21 cellular contexts compared by ENCODE assay signal in the genomic region with DNA sequence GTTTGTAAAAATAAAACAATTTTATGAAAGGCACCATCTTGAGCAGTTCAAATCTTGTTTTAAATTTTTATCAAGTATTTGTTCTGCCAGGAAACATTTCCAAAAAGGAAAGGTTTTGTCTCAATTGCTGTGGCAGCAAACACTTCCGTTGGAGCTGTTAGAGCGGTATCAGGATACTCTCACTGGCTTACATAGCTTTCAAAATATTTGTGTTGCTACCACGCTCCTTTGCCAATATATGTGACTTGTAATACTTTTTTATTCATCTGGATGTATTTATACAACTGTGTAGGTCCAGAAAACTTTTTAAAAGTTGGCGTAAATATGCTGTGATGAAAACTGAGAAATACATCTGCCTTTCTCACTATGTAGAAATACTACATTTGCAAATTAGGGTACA. TPM values are rescaled to one million over a fixed set of nuclear protein-coding genes. Genes with fewer than 3 reads are reported as not detected.
DNase-seq lines count a peak whose midpoint lies in the region; ATAC-seq, FAIRE-seq and TF ChIP-seq lines count a peak whose summit lies in the region.
"Had no signal": no experiment of that assay in that cellular context is flagged by ENCODE, and none has a peak within 500 bp of the region (broad histone marks: within the 10 kb centered on the region; RNA-seq: fewer than 3 reads in every experiment).

No MANE protein-coding gene starts in this region.

- no peak overlapping the region for H3K4me2 ChIP-seq in IMR-90 (ENCODE audit: low read depth, low read length)
- peak overlapping the region; percentile 34 for H3K4me2 ChIP-seq in endothelial cell of umbilical vein (ENCODE audit: insufficient read depth, low read length)

- no peak overlapping the region for H2BK15ac ChIP-seq in IMR-90 (ENCODE audit: low read depth, low read length)

- H2BK120ac ChIP-seq in IMR-90 (ENCODE audit: low read depth, low read length) = no peak overlapping the region

- H3K23ac ChIP-seq in IMR-90 (ENCODE audit: low read depth, low read length) = no peak overlapping the region

- TF ChIP-seq RAD21 in IMR-90 (IDR thresholded peaks at IDR 0.05; ENCODE audit: low read length) = no peak

- no peak overlapping the region for H4K91ac ChIP-seq in IMR-90 (ENCODE audit: insufficient read depth, low read depth, low read length)

- H2AFZ ChIP-seq in IMR-90 (replicated peaks; ENCODE audit: low read length, poor library complexity) (no peak overlapping the region), endothelial cell of umbilical vein (ENCODE audit: low read depth, low read length) (no peak overlapping the region)

- peak; percentile 73 for FAIRE-seq in endothelial cell of umbilical vein (lab: Jason Lieb, UNC)
- FAIRE-seq: GM18507, keratinocyte had no signal

- peaks cover 35 to 42% of the 10 kb centered on the region in 2 experiments for H3K79me1 ChIP-seq in IMR-90 (ENCODE audit: low read depth in 1 of 2, low read length in 2 of 2)

- intact Hi-C loops in IMR-90 (cut with micrococcal nuclease) = no loop called here
- intact Hi-C loops in endothelial cell of umbilical vein (cut with micrococcal nuclease) = no loop called here

- no peak overlapping the region for H3K14ac ChIP-seq in IMR-90 (replicated peaks; ENCODE audit: low read depth, low read length)

- CTCF ChIA-PET in IMR-90 (lab: Yijun Ruan, JAX) (no interaction called here), endothelial cell of umbilical vein (lab: Charles Lee) (interaction anchor here (0.6 to 1.9 kb wide), 5 partner anchors 11 to 19 kb away, joined by 3 to 7 read pairs (median 4); no protein-coding TSS in a partner anchor)

- H3K79me2 ChIP-seq in endothelial cell of umbilical vein (ENCODE audit: control insufficient read depth, insufficient read depth, low read length) = peaks cover 90% of the 10 kb centered on the region

- H3K4me3 ChIP-seq in IMR-90 (ENCODE audit: insufficient read depth, low read depth, low read length) = no peak overlapping the region
- H3K4me3 ChIP-seq in endothelial cell of umbilical vein (replicated peaks in 1 of 3; ENCODE audit: insufficient read depth in 1 of 3, low read depth in 1 of 3, low read length in 3 of 3) = no peak overlapping the region
- H3K4me3 ChIP-seq in right atrium auricular region = no peak overlapping the region
- no peak overlapping the region for H3K4me3 ChIP-seq in skeletal muscle tissue (ENCODE audit: low read length in 3 of 3)
- H3K4me3 ChIP-seq: upper lobe of left lung had no signal

- peaks cover 3% of the 10 kb centered on the region; the same call in 1 of the 2 replicates for H4K20me1 ChIP-seq in IMR-90 (ENCODE audit: insufficient read depth, low read length)
- H4K20me1 ChIP-seq in endothelial cell of umbilical vein (replicated peaks; ENCODE audit: control insufficient read depth, extremely low read depth, insufficient read depth, low read length) = no peaks in the 10 kb centered on the region

- H4K5ac ChIP-seq in IMR-90 (ENCODE audit: low read depth, low read length) = no peak overlapping the region

- DNase-seq in IMR-90 = peak; percentile 44
- peak; percentile 56 for DNase-seq in endothelial cell of umbilical vein (ENCODE audit: low read depth, low spot score)
- no peak for DNase-seq in right atrium auricular region (ENCODE audit: low spot score)
- no peak for DNase-seq in UCSD-AML1 (lab: John Stamatoyannopoulos, UW; ENCODE audit: unreplicated experiment)
- no peak for DNase-seq in NAMALWA (ENCODE audit: low spot score)
- DNase-seq in HuH-7 (ENCODE audit: low spot score) = no peak
- DNase-seq in ACHN = no peak
- DNase-seq: activated CD4-positive, alpha-beta T cell treated with anti-CD3 and anti-CD28 coated beads, Interleukin-2, amount 50 U/mL, for 4 hours; activated naive CD4-positive, alpha-beta T cell treated with Interleukin-2 at 50 U/mL for 16 hours; aorta; COR-L47; HCEC 1CT; NCI-H1105; NCI-H524; stimulated activated naive CD4-positive, alpha-beta T cell; upper lobe of left lung had no signal

- H3K4ac ChIP-seq in IMR-90 (ENCODE audit: low read depth, low read length) = no peak overlapping the region

- in situ Hi-C loops in IMR-90 (cut with MboI; ENCODE audit: low sequenced_read_pairs) (no loop called here), ACHN (cut with HindIII; ENCODE audit: low pct_ligation_motif_present, low pct_unique_long_range_greater_than_20kb, low sequenced_read_pairs) (no loop called here)

- no peaks in the 10 kb centered on the region for H3K9me3 ChIP-seq in IMR-90 (ENCODE audit: control insufficient read depth, insufficient read depth, low read length)
- no peaks in the 10 kb centered on the region for H3K9me3 ChIP-seq in endothelial cell of umbilical vein (replicated peaks; ENCODE audit: control insufficient read depth, insufficient read depth, low read length)
- H3K9me3 ChIP-seq in right atrium auricular region = no peaks in the 10 kb centered on the region
- H3K9me3 ChIP-seq in skeletal muscle tissue (ENCODE audit: control insufficient read depth in 3 of 3, low read length in 3 of 3) = no peaks in the 10 kb centered on the region
- H3K9me3 ChIP-seq: upper lobe of left lung had no signal

- H3K9me1 ChIP-seq in IMR-90 (ENCODE audit: insufficient read depth, low read length) (peaks cover 14% of the 10 kb centered on the region), endothelial cell of umbilical vein (replicated peaks; ENCODE audit: control insufficient read depth, extremely low read depth, insufficient read depth, low read length) (no peaks in the 10 kb centered on the region)

- H3K27me3 ChIP-seq in IMR-90 (ENCODE audit: control insufficient read depth, insufficient read depth, low read length) = no peaks in the 10 kb centered on the region
- H3K27me3 ChIP-seq in endothelial cell of umbilical vein (ENCODE audit: control insufficient read depth in 2 of 2, insufficient read depth in 2 of 2, low read length in 2 of 2) = no peaks in the 10 kb centered on the region
- H3K27me3 ChIP-seq in right atrium auricular region = no peaks in the 10 kb centered on the region
- no peaks in the 10 kb centered on the region for H3K27me3 ChIP-seq in skeletal muscle tissue (ENCODE audit: control insufficient read depth in 3 of 3, insufficient read depth in 3 of 3, low read length in 3 of 3)
- H3K27me3 ChIP-seq: upper lobe of left lung had no signal

- no peak overlapping the region for H2AK9ac ChIP-seq in IMR-90 (replicated peaks; ENCODE audit: low read depth, low read length, poor library complexity)

- TF ChIP-seq POLR2A in IMR-90 (IDR thresholded peaks at IDR 0.05; ENCODE audit: low read depth, low read length) (no peak), endothelial cell of umbilical vein (IDR thresholded peaks at IDR 0.05; ENCODE audit: low read depth, low read length) (no peak)

- no peak overlapping the region for H2BK20ac ChIP-seq in IMR-90 (ENCODE audit: low read depth, low read length)

- H3K27ac ChIP-seq in IMR-90 (ENCODE audit: insufficient read depth, low read length) (no peak overlapping the region), endothelial cell of umbilical vein (ENCODE audit: insufficient read depth, low read depth, low read length) (no peak overlapping the region), right atrium auricular region (peak overlapping the region; percentile 56 to 86), skeletal muscle tissue (ENCODE audit: low read depth, low read length) (peak overlapping the region; percentile 22)
- H3K27ac ChIP-seq: KMS-11, upper lobe of left lung, VCaP had no signal

- no peak for ATAC-seq in IMR-90 (ENCODE audit: low read depth)

- dilution Hi-C loops in IMR-90 (cut with HindIII; ENCODE audit: low sequenced_read_pairs, unreplicated experiment) = no loop called here
- dilution Hi-C loops in endothelial cell of umbilical vein (cut with MboI; ENCODE audit: extremely low pct_ligation_motif_present, low sequenced_read_pairs) = no loop called here

- POLR2A ChIA-PET in IMR-90 (lab: Charles Lee; ENCODE audit: unreplicated experiment) = no interaction called here
- POLR2A ChIA-PET in endothelial cell of umbilical vein (lab: Charles Lee) = no interaction called here

- no CpG with 5 or more reads among the region's 4 CpGs for WGBS in IMR-90 (ENCODE audit: extremely low coverage in 2 of 2, insufficient read length in 1 of 2), 2 experiments

- no peak for TF ChIP-seq CTCF in IMR-90 (conservative IDR thresholded peaks at IDR 0.05; ENCODE audit: low read depth, low read length)
- TF ChIP-seq CTCF in endothelial cell of umbilical vein (IDR thresholded peaks at IDR 0.05; ENCODE audit: extremely low read depth in 1 of 2, insufficient read depth in 1 of 2, low read depth in 1 of 2, low read length in 2 of 2) = no peak
- no peak for TF ChIP-seq CTCF in right atrium auricular region (IDR thresholded peaks at IDR 0.05)

- BruUV-seq in IMR-90 (replicated peaks; lab: Mats Ljungman, UMichigan) (no TSS peak), endothelial cell of umbilical vein (replicated peaks; lab: Mats Ljungman, UMichigan) (no TSS peak)

- H2BK5ac ChIP-seq in IMR-90 (ENCODE audit: low read depth, low read length, poor library complexity, severe bottlenecking) = no peak overlapping the region

- H3K9ac ChIP-seq in IMR-90 (ENCODE audit: low read depth, low read length) (no peak overlapping the region), endothelial cell of umbilical vein (replicated peaks; ENCODE audit: extremely low read depth, insufficient read depth, low read length) (no peak overlapping the region), skeletal muscle tissue (ENCODE audit: low read depth in 1 of 3, low read length in 3 of 3) (no peak overlapping the region)
- H3K9ac ChIP-seq: KMS-11 had no signal

- 0 out of 2 replicates have a peak overlapping the region, but pooled peaks have one; percentile 13 for H3K18ac ChIP-seq in IMR-90 (ENCODE audit: low read depth, low read length)

- no peak overlapping the region for H3K56ac ChIP-seq in IMR-90 (ENCODE audit: extremely low read depth, insufficient read depth, low read length)

- H4K8ac ChIP-seq in IMR-90 (ENCODE audit: low read depth in 2 of 2, low read length in 2 of 2) = no peak overlapping the region

- no peak overlapping the region for H2AK5ac ChIP-seq in IMR-90 (ENCODE audit: low read depth, low read length)

- H3K36me3 ChIP-seq in IMR-90 (ENCODE audit: control insufficient read depth, insufficient read depth, low read length) (no peaks in the 10 kb centered on the region), endothelial cell of umbilical vein (ENCODE audit: control insufficient read depth in 2 of 2, extremely low read depth in 1 of 2, insufficient read depth in 2 of 2, low read length in 2 of 2) (peaks cover 0 to 2% of the 10 kb centered on the region in 2 experiments), right atrium auricular region (no peaks in the 10 kb centered on the region), skeletal muscle tissue (ENCODE audit: control insufficient read depth in 3 of 3, insufficient read depth in 3 of 3, low read length in 3 of 3) (no peaks in the 10 kb centered on the region)
- H3K36me3 ChIP-seq: upper lobe of left lung had no signal

- H3K4me1 ChIP-seq in IMR-90 (ENCODE audit: control insufficient read depth, insufficient read depth, low read length) = peaks cover 26% of the 10 kb centered on the region
- H3K4me1 ChIP-seq in endothelial cell of umbilical vein (ENCODE audit: control insufficient read depth, extremely low read depth, insufficient read depth, low read length) = peaks cover 19% of the 10 kb centered on the region
- peaks cover 0 to 65% of the 10 kb centered on the region in 2 donors for H3K4me1 ChIP-seq in right atrium auricular region
- peaks cover 0 to 5% (median 3%) of the 10 kb centered on the region in 3 donors for H3K4me1 ChIP-seq in skeletal muscle tissue (ENCODE audit: control insufficient read depth in 3 of 3, insufficient read depth in 3 of 3, low read length in 3 of 3)

RNA-seq across cellular contexts. Expression of a gene that starts 37.8 kb away (rescaled TPM):
- 6.9 and 7.2 TPM in 2 replicates for total RNA-seq in IMR-90 (2012; rRNA removed)
- polyA plus RNA-seq in IMR-90 (2012; rRNA removed) = 5.6 and 6.0 TPM in 2 replicates
- polyA plus RNA-seq in IMR-90 (2012; cell fraction: cytosol; rRNA removed) = 1.7 and 2.4 TPM in 2 replicates
- polyA plus RNA-seq in IMR-90 (2012; cell fraction: nucleus; rRNA removed; ENCODE audit: low replicate concordance) = 3.7 and 6.6 TPM in 2 replicates
- 55.0 and 66.9 TPM in 2 replicates for total RNA-seq in endothelial cell of umbilical vein
- polyA plus RNA-seq in endothelial cell of umbilical vein = 24.8 and 25.2 TPM in 2 replicates
- polyA plus RNA-seq in endothelial cell of umbilical vein (2011; cell fraction: cytosol; rRNA removed) = 23.5 and 25.5 TPM in 2 replicates
- polyA plus RNA-seq in endothelial cell of umbilical vein (2011; cell fraction: nucleus; rRNA removed) = 53.5 and 60.0 TPM in 2 replicates
- polyA plus RNA-seq in endothelial cell of umbilical vein (2012) = 35.2 and 36.6 TPM in 2 replicates
- 107 and 133 TPM in 2 replicates for polyA minus RNA-seq in endothelial cell of umbilical vein
- polyA minus RNA-seq in endothelial cell of umbilical vein (2011; cell fraction: cytosol; rRNA and poly(A)+ RNA removed) = 5.1 TPM
- 88.3 and 116 TPM in 2 replicates for polyA minus RNA-seq in endothelial cell of umbilical vein (2011; cell fraction: nucleus; rRNA and poly(A)+ RNA removed)
- total RNA-seq in right atrium auricular region = 10 to 100 TPM; 34.3 to 41.6 TPM
- 25.1 TPM for total RNA-seq in skeletal muscle tissue

Comparison
In these comparisons a context has a peak if more than half of its experiments do, and no peak if none do; other contexts are left out.
1. DNase-seq: peak in IMR-90 (single experiment) and endothelial cell of umbilical vein (single experiment); none in right atrium auricular region (single experiment), UCSD-AML1 (single experiment), NAMALWA (single experiment), HuH-7 (single experiment) and ACHN (single experiment).
2. H3K27ac ChIP-seq: peak in right atrium auricular region (2 of 2) and skeletal muscle tissue (single experiment); none in IMR-90 (single experiment) and endothelial cell of umbilical vein (single experiment).